19 cellular contexts compared by ENCODE assay signal in genomic region chr16:56354746-56355145, GRCh38.
A peak's percentile ranks its signal among the peaks of the same experiment; 100 is the strongest.
DNase-seq lines count a peak whose midpoint lies in the region; ATAC-seq and TF ChIP-seq lines count a peak whose summit lies in the region.
"Had no signal": no experiment of that assay in that cellular context is flagged by ENCODE, and none has a peak within 500 bp of the region (broad histone marks: within the 10 kb centered on the region; RNA-seq: fewer than 3 reads in every experiment).

No MANE protein-coding gene starts in this region.

- TF ChIP-seq CTCF in CD14-positive monocyte (IDR thresholded peaks at IDR 0.05) (no peak), endothelial cell (IDR thresholded peaks at IDR 0.05; ENCODE audit: unreplicated experiment) (no peak), omental fat pad (IDR thresholded peaks at IDR 0.05) (no peak)

- H3K27me3 Mint-ChIP-seq in activated CD4-positive, alpha-beta memory T cell treated with anti-CD3 and anti-CD28 coated beads for 36 hours, result no peaks in the 10 kb centered on the region
- peaks cover 2% of the 10 kb centered on the region for H3K27me3 Mint-ChIP-seq in activated CD4-positive, alpha-beta memory T cell treated with anti-CD3 and anti-CD28 coated beads, Interleukin-2, amount 10 ng/mL, durations not matched to agents 7 days and 5 days
- H3K27me3 Mint-ChIP-seq in CD14-positive monocyte (ENCODE audit: low read depth in 3 of 3) (peaks cover 3 to 8% (median 3%) of the 10 kb centered on the region in 3 donors), endothelial cell (ENCODE audit: unreplicated experiment) (peaks cover 13% of the 10 kb centered on the region)
- H3K27me3 Mint-ChIP-seq: activated CD4-positive, alpha-beta T cell treated with anti-CD3 and anti-CD28 coated beads for 36 hours; CD8-positive, alpha-beta memory T cell had no signal

- POLR2A ChIA-PET in activated CD4-positive, alpha-beta memory T cell treated with anti-CD3 and anti-CD28 coated beads for 36 hours (lab: Charles Lee), result no interaction called here
- POLR2A ChIA-PET in activated CD4-positive, alpha-beta memory T cell treated with anti-CD3 and anti-CD28 coated beads, Interleukin-2, amount 10 ng/mL, durations not matched to agents 7 days and 5 days (lab: Charles Lee), result interaction anchor here (1.1 kb wide), 1 partner anchor 10 kb away, joined by 3 read pairs; no protein-coding TSS in a partner anchor

- H3K27ac Mint-ChIP-seq in activated CD4-positive, alpha-beta memory T cell treated with anti-CD3 and anti-CD28 coated beads for 36 hours, result no peak overlapping the region
- no peak overlapping the region for H3K27ac Mint-ChIP-seq in activated CD4-positive, alpha-beta memory T cell treated with anti-CD3 and anti-CD28 coated beads, Interleukin-2, amount 10 ng/mL, durations not matched to agents 7 days and 5 days
- H3K27ac Mint-ChIP-seq in CD14-positive monocyte (no peak overlapping the region), endothelial cell (ENCODE audit: unreplicated experiment) (peak overlapping the region; percentile 15)
- H3K27ac Mint-ChIP-seq: activated CD4-positive, alpha-beta T cell treated with anti-CD3 and anti-CD28 coated beads for 36 hours had no signal

- CTCF ChIA-PET in activated CD4-positive, alpha-beta memory T cell treated with anti-CD3 and anti-CD28 coated beads for 36 hours (lab: Charles Lee), result no interaction called here
- CTCF ChIA-PET in activated CD4-positive, alpha-beta memory T cell treated with anti-CD3 and anti-CD28 coated beads, Interleukin-2, amount 10 ng/mL, durations not matched to agents 7 days and 5 days (lab: Charles Lee), result interaction anchor here (0.6 to 2.3 kb wide), 2 partner anchors 21 to 409 kb away, joined by 3 to 6 read pairs; no protein-coding TSS in a partner anchor

- no peaks in the 10 kb centered on the region for H3K9me3 Mint-ChIP-seq in activated CD4-positive, alpha-beta memory T cell treated with anti-CD3 and anti-CD28 coated beads for 36 hours
- no peaks in the 10 kb centered on the region for H3K9me3 Mint-ChIP-seq in activated CD4-positive, alpha-beta memory T cell treated with anti-CD3 and anti-CD28 coated beads, Interleukin-2, amount 10 ng/mL, durations not matched to agents 7 days and 5 days
- H3K9me3 Mint-ChIP-seq in CD14-positive monocyte (no peaks in the 10 kb centered on the region), endothelial cell (ENCODE audit: unreplicated experiment) (no peaks in the 10 kb centered on the region)
- H3K9me3 Mint-ChIP-seq: CD8-positive, alpha-beta memory T cell had no signal

- DNase-seq in activated CD4-positive, alpha-beta memory T cell treated with anti-CD3 and anti-CD28 coated beads for 36 hours, result peak; percentile 8
- no peak for DNase-seq in activated CD4-positive, alpha-beta memory T cell treated with anti-CD3 and anti-CD28 coated beads, Interleukin-2, amount 10 ng/mL, durations not matched to agents 7 days and 5 days
- peak; percentile 21 for DNase-seq in CD14-positive monocyte (ENCODE audit: low spot score)
- no peak for DNase-seq in endothelial cell (ENCODE audit: low spot score)
- DNase-seq in omental fat pad (ENCODE audit: low spot score), result peak; percentile 16
- DNase-seq in SKM-1 (lab: John Stamatoyannopoulos, UW; ENCODE audit: unreplicated experiment), result no peak
- no peak for DNase-seq in NCI-H510A treated with DMSO at 0.1 percent for 48 hours (lab: John Stamatoyannopoulos, UW)
- DNase-seq: activated CD4-positive, alpha-beta T cell treated with anti-CD3 and anti-CD28 coated beads for 36 hours; AML-193; CD8-positive, alpha-beta memory T cell; central memory CD4-positive, alpha-beta T cell; DMS153; NCI-H187; NCI-H748 treated with DMSO at 0.1 percent for 48 hours; nucleus accumbens; retina; stimulated activated CD8-positive, alpha-beta memory T cell treated with anti-CD3 and anti-CD28 coated beads, Interleukin-4, amount 100 ng/mL, for 48 hours had no signal

- H3K4me1 Mint-ChIP-seq in activated CD4-positive, alpha-beta memory T cell treated with anti-CD3 and anti-CD28 coated beads for 36 hours (ENCODE audit: low read depth), result peaks cover 20% of the 10 kb centered on the region
- H3K4me1 Mint-ChIP-seq in activated CD4-positive, alpha-beta memory T cell treated with anti-CD3 and anti-CD28 coated beads, Interleukin-2, amount 10 ng/mL, durations not matched to agents 7 days and 5 days, result peaks cover 21% of the 10 kb centered on the region
- H3K4me1 Mint-ChIP-seq in CD14-positive monocyte (peaks cover 28% of the 10 kb centered on the region), endothelial cell (ENCODE audit: unreplicated experiment) (peaks cover 33% of the 10 kb centered on the region)

- intact Hi-C loops in activated CD4-positive, alpha-beta memory T cell treated with anti-CD3 and anti-CD28 coated beads for 36 hours (cut with micrococcal nuclease), result loop anchor here (5.0 kb wide), 1 partner anchor 98 kb away; the partner anchor contains the start of genes NUDT21 and OGFOD1
- intact Hi-C loops in CD14-positive monocyte (cut with micrococcal nuclease), result no loop called here

- no peak for ATAC-seq in omental fat pad (ENCODE audit: low FRiP score)
- ATAC-seq in HG03354 (IDR thresholded peaks at IDR 0.05; ENCODE audit: poor library complexity, severe bottlenecking, unreplicated experiment), result no peak
- ATAC-seq: activated CD4-positive, alpha-beta T cell treated with anti-CD3 and anti-CD28 coated beads for 36 hours; upper lobe of right lung had no signal

- H3K36me3 Mint-ChIP-seq in activated CD4-positive, alpha-beta memory T cell treated with anti-CD3 and anti-CD28 coated beads for 36 hours, result no peaks in the 10 kb centered on the region
- H3K36me3 Mint-ChIP-seq in activated CD4-positive, alpha-beta memory T cell treated with anti-CD3 and anti-CD28 coated beads, Interleukin-2, amount 10 ng/mL, durations not matched to agents 7 days and 5 days (ENCODE audit: low read depth), result no peaks in the 10 kb centered on the region
- H3K36me3 Mint-ChIP-seq in CD14-positive monocyte (no peaks in the 10 kb centered on the region), endothelial cell (ENCODE audit: low read depth, unreplicated experiment) (no peaks in the 10 kb centered on the region)

- no peak overlapping the region for H3K4me3 Mint-ChIP-seq in activated CD4-positive, alpha-beta memory T cell treated with anti-CD3 and anti-CD28 coated beads for 36 hours
- no peak overlapping the region for H3K4me3 Mint-ChIP-seq in activated CD4-positive, alpha-beta memory T cell treated with anti-CD3 and anti-CD28 coated beads, Interleukin-2, amount 10 ng/mL, durations not matched to agents 7 days and 5 days
- H3K4me3 Mint-ChIP-seq in CD14-positive monocyte, result no peak overlapping the region
- H3K4me3 Mint-ChIP-seq in endothelial cell (ENCODE audit: unreplicated experiment), result peak overlapping the region; percentile 3
- H3K4me3 Mint-ChIP-seq: activated CD4-positive, alpha-beta T cell treated with anti-CD3 and anti-CD28 coated beads for 36 hours had no signal

Comparison
In these comparisons a context has a peak if more than half of its experiments do, and no peak if none do; other contexts are left out.
1. DNase-seq: peak in activated CD4-positive, alpha-beta memory T cell treated with anti-CD3 and anti-CD28 coated beads for 36 hours (single experiment), CD14-positive monocyte (single experiment) and omental fat pad (single experiment); none in activated CD4-positive, alpha-beta memory T cell treated with anti-CD3 and anti-CD28 coated beads, Interleukin-2, amount 10 ng/mL, durations not matched to agents 7 days and 5 days (single experiment), endothelial cell (single experiment), SKM-1 (single experiment) and NCI-H510A treated with DMSO at 0.1 percent for 48 hours (single experiment).